ENCODE assay signal across 21 cellular contexts in the genomic region with DNA sequence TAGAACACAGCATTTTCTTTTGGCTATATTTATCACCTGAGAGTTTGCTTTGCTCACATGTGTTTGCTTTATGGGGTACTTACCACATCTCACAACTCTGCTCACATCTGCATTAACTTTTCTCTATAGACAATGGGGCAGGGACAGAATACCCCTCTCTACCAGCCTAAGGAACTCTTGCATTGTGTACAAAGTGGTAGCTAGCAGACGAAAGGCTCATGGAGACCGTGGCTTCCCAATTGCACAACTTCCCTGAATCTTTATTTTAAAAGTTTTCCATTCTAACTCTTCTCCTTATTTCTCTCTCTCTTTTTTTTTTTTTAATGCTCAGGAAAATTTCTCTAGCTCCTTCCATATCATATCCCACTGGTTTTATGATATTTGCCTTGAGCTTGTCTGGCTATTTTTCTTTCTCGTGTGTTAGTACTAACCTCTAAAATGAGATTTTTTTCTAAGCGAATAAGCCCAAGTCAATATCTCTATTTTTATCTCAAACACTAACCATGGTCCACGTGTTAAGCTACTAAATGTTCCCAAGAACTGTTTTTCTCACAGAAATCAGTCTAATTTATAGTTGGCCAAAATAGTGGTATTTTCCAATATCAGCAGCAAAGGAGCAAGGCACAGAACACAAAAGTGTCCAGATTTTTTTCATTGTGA.
DNase-seq lines count a peak whose midpoint lies in the region; ATAC-seq, FAIRE-seq and TF ChIP-seq lines count a peak whose summit lies in the region.
"Had no signal": no experiment of that assay in that cellular context is flagged by ENCODE, and none has a peak within 500 bp of the region (broad histone marks: within the 10 kb centered on the region; RNA-seq: fewer than 3 reads in every experiment).

No MANE protein-coding gene starts in this region.

- no peak for FAIRE-seq in pancreas (lab: Jason Lieb, UNC)
- FAIRE-seq: GM12892, K562 had no signal

- intact Hi-C loops in heart right ventricle (cut with DNase I): no loop called here
- intact Hi-C loops in Right ventricle myocardium inferior (cut with DNase I): loop anchor here (5.0 kb wide), 1 partner anchor 77 kb away; no protein-coding TSS in a partner anchor
- intact Hi-C loops in pancreas (cut with DNase I): no loop called here
- intact Hi-C loops in uterus (cut with DNase I; ENCODE audit: low total_unique reads): no loop called here

- TF ChIP-seq POLR2A in uterus (IDR thresholded peaks at IDR 0.05): no peak

- H3K9me3 ChIP-seq in heart right ventricle (peaks cover 0 to 16% (median 7%) of the 10 kb centered on the region in 11 donors), pancreas (no peaks in the 10 kb centered on the region), uterus (no peaks in the 10 kb centered on the region)

- TF ChIP-seq CTCF in heart right ventricle (IDR thresholded peaks at IDR 0.05): no peak
- no peak for TF ChIP-seq CTCF in coronary artery (IDR thresholded peaks at IDR 0.05)
- no peak for TF ChIP-seq CTCF in pancreas (IDR thresholded peaks at IDR 0.05)
- TF ChIP-seq CTCF in uterus (IDR thresholded peaks at IDR 0.05): no peak

- peak overlapping the region in 8 of 10 donors; percentile 11 to 46 (median 22) for H3K27ac ChIP-seq in heart right ventricle
- peak overlapping the region in 1 of 2 donors; percentile 32 for H3K27ac ChIP-seq in coronary artery
- H3K27ac ChIP-seq in pancreas: peak overlapping the region in 2 of 4 donors; percentile 27 to 39
- peak overlapping the region; percentile 5 to 52 for H3K27ac ChIP-seq in uterus
- H3K27ac ChIP-seq: BLaER1 treated with 17β-estradiol and CSF1 and Interleukin-3, amounts not matched to agents 10 nM and 100 nM; RWPE1 had no signal

- H3K27me3 ChIP-seq in heart right ventricle: no peaks in the 10 kb centered on the region
- no peaks in the 10 kb centered on the region for H3K27me3 ChIP-seq in pancreas
- H3K27me3 ChIP-seq in uterus: no peaks in the 10 kb centered on the region
- H3K27me3 ChIP-seq: BLaER1 treated with 17β-estradiol and CSF1 and Interleukin-3, amounts not matched to agents 10 nM and 100 nM had no signal

- DNase-seq in heart right ventricle (no peak), Right ventricle myocardium inferior (ENCODE audit: missing footprints) (no peak), coronary artery (ENCODE audit: low spot score) (no peak), pancreas (no peak), uterus (no peak), DMS 273 (lab: John Stamatoyannopoulos, UW; ENCODE audit: unreplicated experiment) (no peak)
- DNase-seq in activated naive CD4-positive, alpha-beta T cell treated with anti-CD3 and anti-CD28 coated beads, Interleukin-2, amount 50 U/mL, for 16 hours: no peak
- DNase-seq: 8988T; CD8-positive, alpha-beta T cell; DMS153; NCI-H1105; NCI-H345; NCI-H524; NCI-H774; NK-92 treated with Interleukin-12 subunit alpha and Interleukin-12 subunit beta, amount 100 ng/mL, for 24 hours had no signal

- ATAC-seq in heart right ventricle (peak in 2 of 8 donors; percentile 9 to 29), Right ventricle myocardium inferior (no peak), pancreas (peak in 3 of 4 donors; percentile 41 to 51 (median 51)), GM21723 (IDR thresholded peaks at IDR 0.05; ENCODE audit: unreplicated experiment) (no peak)
- ATAC-seq: CD8-positive, alpha-beta T cell; K562; SK-N-SH treated with all-trans-retinoic acid at 6 μM for 48 hours had no signal

- H3K36me3 ChIP-seq in heart right ventricle: no peaks in the 10 kb centered on the region
- H3K36me3 ChIP-seq in pancreas: no peaks in the 10 kb centered on the region
- no peaks in the 10 kb centered on the region for H3K36me3 ChIP-seq in uterus
- H3K36me3 ChIP-seq: BLaER1 treated with 17β-estradiol and CSF1 and Interleukin-3, amounts not matched to agents 10 nM and 100 nM had no signal

- no peak overlapping the region for H3K4me3 ChIP-seq in heart right ventricle
- peak overlapping the region; percentile 27 for H3K4me3 ChIP-seq in coronary artery
- no peak overlapping the region for H3K4me3 ChIP-seq in pancreas
- H3K4me3 ChIP-seq in uterus: no peak overlapping the region
- H3K4me3 ChIP-seq: BLaER1 treated with 17β-estradiol and CSF1 and Interleukin-3, amounts not matched to agents 10 nM and 100 nM; K562 had no signal

- peaks cover 0 to 49% (median 27%) of the 10 kb centered on the region in 9 donors for H3K4me1 ChIP-seq in heart right ventricle
- H3K4me1 ChIP-seq in pancreas: peaks cover 5 to 20% (median 15%) of the 10 kb centered on the region in 3 donors
- no peaks in the 10 kb centered on the region for H3K4me1 ChIP-seq in uterus
- H3K4me1 ChIP-seq: BLaER1 treated with 17β-estradiol and CSF1 and Interleukin-3, amounts not matched to agents 10 nM and 100 nM had no signal

- WGBS in heart right ventricle, 2 donors: 61 to 62% methylated on average over 5 of the region's 5 CpGs
- 27 to 28% methylated on average over 5 of the region's 5 CpGs for WGBS in pancreas, 2 donors

Comparison
In these comparisons a context has a peak if more than half of its experiments do, and no peak if none do; other contexts are left out.
1. ATAC-seq: peak in pancreas (3 of 4); none in Right ventricle myocardium inferior (single experiment) and GM21723 (single experiment).